Comparison of ENCODE assay signal across 15 cellular contexts in the genomic region with DNA sequence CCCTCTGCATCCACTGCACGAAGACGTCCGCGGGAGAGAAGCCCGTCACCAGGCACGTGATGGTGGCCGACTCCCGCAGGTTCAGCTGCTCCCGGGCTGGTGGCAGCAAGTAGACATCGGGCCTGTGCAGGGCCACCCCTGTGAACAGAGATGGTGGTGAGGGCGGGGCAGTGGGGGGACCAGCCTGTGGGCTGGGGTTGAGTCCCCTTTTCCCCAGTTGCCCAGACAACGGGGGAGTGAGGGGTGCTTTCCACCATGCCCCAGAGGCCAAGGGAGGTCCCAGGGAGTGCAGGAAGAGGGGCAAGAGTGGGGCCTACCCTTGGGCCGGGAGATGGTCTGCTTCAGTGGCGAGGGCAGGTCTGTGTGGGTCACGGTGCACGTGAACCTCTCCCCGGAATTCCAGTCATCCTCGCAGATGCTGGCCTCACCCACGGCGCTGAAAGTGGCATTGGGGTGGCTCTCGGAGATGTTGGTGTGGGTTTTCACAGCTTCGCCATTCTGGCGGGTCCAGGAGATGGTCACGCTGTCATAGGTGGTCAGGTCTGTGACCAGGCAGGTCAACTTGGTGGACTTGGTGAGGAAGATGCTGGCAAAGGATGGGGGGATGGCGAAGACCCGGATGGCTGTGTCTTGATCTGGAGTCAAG.
DNase-seq lines count a peak whose midpoint lies in the region; ATAC-seq, FAIRE-seq and TF ChIP-seq lines count a peak whose summit lies in the region.
"Had no signal": no experiment of that assay in that cellular context is flagged by ENCODE, and none has a peak within 500 bp of the region (broad histone marks: within the 10 kb centered on the region; RNA-seq: fewer than 3 reads in every experiment).

No MANE protein-coding gene starts in this region.

- CTCF ChIA-PET in CD8-positive, alpha-beta T cell (lab: Charles Lee): no interaction called here

- H3K27me3 Mint-ChIP-seq in CD8-positive, alpha-beta T cell (ENCODE audit: low read depth): peaks cover 3% of the 10 kb centered on the region
- no peaks in the 10 kb centered on the region for H3K27me3 Mint-ChIP-seq in IgD-negative memory B cell
- H3K27me3 Mint-ChIP-seq: stimulated activated naive CD8-positive, alpha-beta T cell treated with anti-CD3 and anti-CD28 coated beads, Interleukin-15, Interleukin-2, amounts not matched to agents 100 ng/mL and 50 ng/mL, for 24 hours had no signal

- H3K9me3 Mint-ChIP-seq in CD8-positive, alpha-beta T cell: no peaks in the 10 kb centered on the region
- no peaks in the 10 kb centered on the region for H3K9me3 Mint-ChIP-seq in IgD-negative memory B cell
- H3K9me3 Mint-ChIP-seq: stimulated activated naive CD8-positive, alpha-beta T cell treated with anti-CD3 and anti-CD28 coated beads, Interleukin-15, Interleukin-2, amounts not matched to agents 100 ng/mL and 50 ng/mL, for 24 hours had no signal

- DNase-seq in CD8-positive, alpha-beta T cell: peak in 2 of 7 experiments; percentile 6 to 45
- peak; percentile 54 for DNase-seq in coronary artery (ENCODE audit: low spot score)
- peak; percentile 48 for DNase-seq in sciatic nerve (ENCODE audit: low spot score)
- DNase-seq in GM12892 (ENCODE audit: insufficient read length): no peak
- DNase-seq in MV-4-11 (lab: John Stamatoyannopoulos, UW): no peak
- no peak for DNase-seq in NOMO-1 (lab: John Stamatoyannopoulos, UW; ENCODE audit: unreplicated experiment in 2 of 2)
- DNase-seq: HCEC 1CT, NCI-H1930, NCI-H524 treated with DMSO at 0.1 percent for 48 hours, T-helper 1 cell had no signal

- POLR2A ChIA-PET in CD8-positive, alpha-beta T cell (lab: Charles Lee): no interaction called here

- intact Hi-C loops in CD8-positive, alpha-beta T cell (cut with DNase I, micrococcal nuclease): no loop called here
- intact Hi-C loops in sciatic nerve (cut with DNase I): no loop called here

- TF ChIP-seq POLR2A in GM12892 (IDR thresholded peaks at IDR 0.05; ENCODE audit: low read depth, low read length): no peak

- peaks cover 18% of the 10 kb centered on the region for H3K4me1 Mint-ChIP-seq in CD8-positive, alpha-beta T cell (ENCODE audit: low read depth)
- peaks cover 0 to 3% (median 0%) of the 10 kb centered on the region in 3 donors for H3K4me1 Mint-ChIP-seq in IgD-negative memory B cell

- no peaks in the 10 kb centered on the region for H3K9me3 ChIP-seq in CD8-positive, alpha-beta T cell (ENCODE audit: low read length)

- H3K4me3 Mint-ChIP-seq in CD8-positive, alpha-beta T cell: no peak overlapping the region
- H3K4me3 Mint-ChIP-seq in IgD-negative memory B cell: peak overlapping the region; percentile 35 to 78 (median 74)
- H3K4me3 Mint-ChIP-seq: stimulated activated naive CD8-positive, alpha-beta T cell treated with anti-CD3 and anti-CD28 coated beads, Interleukin-15, Interleukin-2, amounts not matched to agents 100 ng/mL and 50 ng/mL, for 24 hours had no signal

- FAIRE-seq in GM12892 (lab: Jason Lieb, UNC): no peak
- FAIRE-seq: endometrium had no signal

- H3K27me3 ChIP-seq in CD8-positive, alpha-beta T cell (ENCODE audit: insufficient read depth, low read length): no peaks in the 10 kb centered on the region
- H3K27me3 ChIP-seq: cardiac muscle cell had no signal

- no peaks in the 10 kb centered on the region for H3K36me3 Mint-ChIP-seq in CD8-positive, alpha-beta T cell
- no peaks in the 10 kb centered on the region for H3K36me3 Mint-ChIP-seq in IgD-negative memory B cell

- no peak for TF ChIP-seq CTCF in CD8-positive, alpha-beta T cell (IDR thresholded peaks at IDR 0.05)
- no peak for TF ChIP-seq CTCF in coronary artery (IDR thresholded peaks at IDR 0.05)

- ATAC-seq in CD8-positive, alpha-beta T cell: no peak
- ATAC-seq in sciatic nerve: no peak
- ATAC-seq: activated CD4-positive, CD25-positive, alpha-beta regulatory T cell treated with anti-CD3 and anti-CD28 coated beads, Interleukin-2, amount 50 U/mL, for 24 hours had no signal

- no peak overlapping the region for H3K4me3 ChIP-seq in CD8-positive, alpha-beta T cell (ENCODE audit: low read depth, low read length)
- no peak overlapping the region for H3K4me3 ChIP-seq in coronary artery
- H3K4me3 ChIP-seq: cardiac muscle cell had no signal

- H3K4me1 ChIP-seq in CD8-positive, alpha-beta T cell (ENCODE audit: insufficient read depth, low read length): peaks cover 37% of the 10 kb centered on the region

- H3K27ac Mint-ChIP-seq in CD8-positive, alpha-beta T cell: peak overlapping the region; percentile 45
- peak overlapping the region in 2 of 3 donors; percentile 42 to 88 for H3K27ac Mint-ChIP-seq in IgD-negative memory B cell
- H3K27ac Mint-ChIP-seq: stimulated activated naive CD8-positive, alpha-beta T cell treated with anti-CD3 and anti-CD28 coated beads, Interleukin-15, Interleukin-2, amounts not matched to agents 100 ng/mL and 50 ng/mL, for 24 hours had no signal

- H3K27ac ChIP-seq in CD8-positive, alpha-beta T cell (ENCODE audit: low read depth, low read length): no peak overlapping the region
- no peak overlapping the region for H3K27ac ChIP-seq in coronary artery
- H3K27ac ChIP-seq: cardiac muscle cell had no signal

- no peaks in the 10 kb centered on the region for H3K36me3 ChIP-seq in CD8-positive, alpha-beta T cell (ENCODE audit: insufficient read depth, low read length)
- H3K36me3 ChIP-seq: cardiac muscle cell had no signal

Comparison
In these comparisons a context has a peak if more than half of its experiments do, and no peak if none do; other contexts are left out.
1. DNase-seq: peak in coronary artery (single experiment) and sciatic nerve (single experiment); none in GM12892 (single experiment), MV-4-11 (single experiment) and NOMO-1 (0 of 2).